ENCODE assay signal across 30 cellular contexts in genomic region chr20:58913079-58913478, GRCh38.
"Had no signal": no experiment of that assay in that cellular context is flagged by ENCODE, and none has a peak within 500 bp of the region (broad histone marks: within the 10 kb centered on the region; RNA-seq: fewer than 3 reads in every experiment).

No MANE protein-coding gene starts in this region.

- H2AFZ ChIP-seq: hepatocyte, parathyroid adenoma had no signal

- H3K9ac ChIP-seq: parathyroid adenoma had no signal

- H3K4me3 ChIP-seq: coronary artery, esophagus muscularis mucosa, gastroesophageal sphincter, heart left ventricle, hepatocyte, lung, mucosa of descending colon, smooth muscle cell, testis, tibial artery had no signal

- H3K27me3 Mint-ChIP-seq: naive B cell, progenitor cell of endocrine pancreas, type B pancreatic cell had no signal

- H3K27ac ChIP-seq: coronary artery, esophagus muscularis mucosa, foreskin keratinocyte, gastroesophageal sphincter, heart left ventricle, hepatocyte, neutrophil, parathyroid adenoma, testis, tibial artery had no signal

- H3K9me3 Mint-ChIP-seq: mesothelial cell of epicardium; naive B cell; nephron; stimulated activated effector memory CD8-positive, alpha-beta T cell treated with anti-CD3 and anti-CD28 coated beads, Interleukin-12 subunit alpha, Interleukin-12 subunit beta, amount 100 ng/mL, for 72 hours; type B pancreatic cell had no signal

- ATAC-seq: foreskin keratinocyte; gastroesophageal sphincter; left lobe of liver; mucosa of descending colon; sciatic nerve; stimulated activated effector memory CD8-positive, alpha-beta T cell treated with anti-CD3 and anti-CD28 coated beads, Interleukin-12 subunit alpha, Interleukin-12 subunit beta, amount 100 ng/mL, for 72 hours; stimulated activated naive CD8-positive, alpha-beta T cell treated with anti-CD3 and anti-CD28 coated beads, Interleukin-15, Interleukin-2, amounts not matched to agents 100 U/mL and 50 U/mL, for 24 hours had no signal

- H3K9me3 ChIP-seq: mucosa of descending colon, testis, tibial artery had no signal

- H3K4me3 Mint-ChIP-seq: mesothelial cell of epicardium; nephron; stimulated activated effector memory CD8-positive, alpha-beta T cell treated with anti-CD3 and anti-CD28 coated beads, Interleukin-12 subunit alpha, Interleukin-12 subunit beta, amount 100 ng/mL, for 72 hours; type B pancreatic cell had no signal

- H3K27ac Mint-ChIP-seq: mesothelial cell of epicardium; progenitor cell of endocrine pancreas; stimulated activated effector memory CD8-positive, alpha-beta T cell treated with anti-CD3 and anti-CD28 coated beads, Interleukin-12 subunit alpha, Interleukin-12 subunit beta, amount 100 ng/mL, for 72 hours; type B pancreatic cell had no signal

- H3K27me3 ChIP-seq: esophagus muscularis mucosa, foreskin keratinocyte, gastroesophageal sphincter, heart left ventricle, hepatocyte, neutrophil, testis, tibial artery had no signal

- H3K4me2 ChIP-seq: hepatocyte, smooth muscle cell had no signal

- DNase-seq: dermis blood vessel endothelial cell; effector memory CD4-positive, alpha-beta T cell; foreskin keratinocyte; heart left ventricle; kidney; mesenchymal stem cell; mucosa of descending colon; naive B cell; stimulated activated CD4-positive, alpha-beta T cell treated with anti-CD3 and anti-CD28 coated beads, Interleukin-12 subunit alpha, Interleukin-12 subunit beta, amount 100 ng/mL, for 4 hours; stimulated activated CD4-positive, alpha-beta T cell treated with anti-CD3 and anti-CD28 coated beads, Interleukin-1b, Interleukin-23, amount 100 ng/mL, for 48 hours; stimulated activated CD4-positive, alpha-beta T cell treated with anti-CD3 and anti-CD28 coated beads, Interleukin-4, amount 100 ng/mL, for 24 hours; stimulated activated naive CD8-positive, alpha-beta T cell treated with anti-CD3 and anti-CD28 coated beads, Interleukin-15, Interleukin-2, amounts not matched to agents 100 U/mL and 50 U/mL, for 24 hours; substantia nigra; testis; tibial artery had no signal
